ENCODE assay signal across 25 cellular contexts in genomic region chr16:70779361-70779760, GRCh38. TPM values are rescaled to one million over a fixed set of nuclear protein-coding genes. Genes with fewer than 3 reads are reported as not detected.
A peak's percentile ranks its signal among the peaks of the same experiment; 100 is the strongest.
DNase-seq lines count a peak whose midpoint lies in the region; ATAC-seq, FAIRE-seq and TF ChIP-seq lines count a peak whose summit lies in the region.
"Had no signal": no experiment of that assay in that cellular context is flagged by ENCODE, and none has a peak within 500 bp of the region (broad histone marks: within the 10 kb centered on the region; RNA-seq: fewer than 3 reads in every experiment).

No MANE protein-coding gene starts in this region.

- TF ChIP-seq CTCF in astrocyte (IDR thresholded peaks at IDR 0.05; ENCODE audit: insufficient read depth, low read depth, low read length) (no peak), hepatocyte (IDR thresholded peaks at IDR 0.05; ENCODE audit: poor library complexity) (no peak), sigmoid colon (IDR thresholded peaks at IDR 0.05) (no peak)

- H2AFZ ChIP-seq in astrocyte (ENCODE audit: low read depth, low read length) (no peak overlapping the region), hepatocyte (no peak overlapping the region)

- peaks cover 34% of the 10 kb centered on the region for H3K36me3 Mint-ChIP-seq in astrocyte (ENCODE audit: low read depth, unreplicated experiment)

- H3K27ac ChIP-seq in astrocyte (ENCODE audit: low read depth, low read length) (no peak overlapping the region), hepatocyte (peak overlapping the region; percentile 4), sigmoid colon (peak overlapping the region; percentile 49 to 69 (median 58))
- H3K27ac ChIP-seq: Peyer's patch, SJSA1 had no signal

- no peak overlapping the region for H3K4me3 Mint-ChIP-seq in astrocyte (ENCODE audit: unreplicated experiment)
- H3K4me3 Mint-ChIP-seq: activated CD4-positive, alpha-beta memory T cell treated with anti-CD3 and anti-CD28 coated beads, Interleukin-2, amount 10 ng/mL, durations not matched to agents 7 days and 5 days; activated naive CD8-positive, alpha-beta T cell treated with anti-CD3 and anti-CD28 coated beads, Interleukin-2, amount 10 ng/mL, durations not matched to agents 7 days and 5 days; CD4-positive, alpha-beta memory T cell; effector memory CD8-positive, alpha-beta T cell; memory B cell; naive thymus-derived CD4-positive, alpha-beta T cell; stimulated activated naive CD8-positive, alpha-beta T cell treated with anti-CD3 and anti-CD28 coated beads, Interleukin-15, Interleukin-2, amounts not matched to agents 100 ng/mL and 50 ng/mL, for 24 hours had no signal

- intact Hi-C loops in sigmoid colon (cut with DNase I) = loop anchor here (10.0 kb wide), 1 partner anchor 255 kb away; the partner anchor contains the start of genes COG4 and SF3B3

- peaks cover 16% of the 10 kb centered on the region for H3K4me1 Mint-ChIP-seq in astrocyte (ENCODE audit: low read depth, unreplicated experiment)
- H3K4me1 Mint-ChIP-seq: activated CD4-positive, alpha-beta memory T cell treated with anti-CD3 and anti-CD28 coated beads, Interleukin-2, amount 10 ng/mL, durations not matched to agents 7 days and 5 days; activated naive CD8-positive, alpha-beta T cell treated with anti-CD3 and anti-CD28 coated beads, Interleukin-2, amount 10 ng/mL, durations not matched to agents 7 days and 5 days; CD4-positive, alpha-beta memory T cell; memory B cell had no signal

- no peaks in the 10 kb centered on the region for H3K9me3 ChIP-seq in astrocyte (ENCODE audit: insufficient read depth, low read depth, low read length)
- no peaks in the 10 kb centered on the region for H3K9me3 ChIP-seq in hepatocyte (ENCODE audit: low read depth)
- no peaks in the 10 kb centered on the region for H3K9me3 ChIP-seq in sigmoid colon
- H3K9me3 ChIP-seq: Peyer's patch, SJSA1 had no signal

- ATAC-seq in GM21529 (IDR thresholded peaks at IDR 0.05; ENCODE audit: unreplicated experiment) = no peak
- no peak for ATAC-seq in GM21737 (IDR thresholded peaks at IDR 0.05; ENCODE audit: unreplicated experiment)
- ATAC-seq: activated CD4-positive, CD25-positive, alpha-beta regulatory T cell treated with anti-CD3 and anti-CD28 coated beads, Interleukin-2, amount 50 U/mL, for 24 hours; effector memory CD8-positive, alpha-beta T cell; naive thymus-derived CD4-positive, alpha-beta T cell had no signal

- DNase-seq in HCEC 1CT (peak; percentile 19), astrocyte (ENCODE audit: low read depth) (no peak), hepatocyte (ENCODE audit: low spot score) (no peak), sigmoid colon (no peak), NCI-H146 treated with DMSO at 0.1 percent for 48 hours (lab: John Stamatoyannopoulos, UW; ENCODE audit: unreplicated experiment) (no peak)
- DNase-seq: activated CD4-positive, alpha-beta memory T cell treated with anti-CD3 and anti-CD28 coated beads, Interleukin-2, amount 10 ng/mL, durations not matched to agents 7 days and 5 days; activated naive CD8-positive, alpha-beta T cell treated with anti-CD3 and anti-CD28 coated beads, Interleukin-2, amount 10 ng/mL, durations not matched to agents 7 days and 5 days; AML-193; CD4-positive, alpha-beta memory T cell; effector memory CD8-positive, alpha-beta T cell; glutamatergic neuron; naive thymus-derived CD4-positive, alpha-beta T cell; NCI-H1048; NCI-H187 treated with DMSO at 0.1 percent for 48 hours; NCI-H526 treated with DMSO at 0.1 percent for 48 hours; retina; stimulated activated CD4-positive, alpha-beta T cell treated with anti-CD3 and anti-CD28 coated beads, Interleukin-15, amount 100 ng/mL, for 24 hours had no signal

- H3K9ac ChIP-seq in astrocyte (ENCODE audit: low read length) = no peak overlapping the region

- no peak for TF ChIP-seq POLR2A in sigmoid colon (IDR thresholded peaks at IDR 0.05)

- no peaks in the 10 kb centered on the region for H3K9me2 ChIP-seq in hepatocyte (replicated peaks; ENCODE audit: insufficient read depth)

- no peaks in the 10 kb centered on the region for H3K9me3 Mint-ChIP-seq in astrocyte (ENCODE audit: unreplicated experiment)
- H3K9me3 Mint-ChIP-seq: activated CD4-positive, alpha-beta memory T cell treated with anti-CD3 and anti-CD28 coated beads, Interleukin-2, amount 10 ng/mL, durations not matched to agents 7 days and 5 days; activated naive CD8-positive, alpha-beta T cell treated with anti-CD3 and anti-CD28 coated beads, Interleukin-2, amount 10 ng/mL, durations not matched to agents 7 days and 5 days; effector memory CD8-positive, alpha-beta T cell; memory B cell; naive thymus-derived CD4-positive, alpha-beta T cell; stimulated activated naive CD8-positive, alpha-beta T cell treated with anti-CD3 and anti-CD28 coated beads, Interleukin-15, Interleukin-2, amounts not matched to agents 100 ng/mL and 50 ng/mL, for 24 hours had no signal

- H3K4me3 ChIP-seq in astrocyte (ENCODE audit: insufficient read depth, low read depth, low read length) = no peak overlapping the region
- no peak overlapping the region for H3K4me3 ChIP-seq in hepatocyte
- H3K4me3 ChIP-seq in sigmoid colon = no peak overlapping the region
- H3K4me3 ChIP-seq: Peyer's patch, SJSA1 had no signal

- no peaks in the 10 kb centered on the region for H3K4me1 ChIP-seq in astrocyte (ENCODE audit: insufficient read depth, low read length)
- no peaks in the 10 kb centered on the region for H3K4me1 ChIP-seq in hepatocyte (ENCODE audit: insufficient read depth)
- H3K4me1 ChIP-seq in sigmoid colon = peaks cover 0 to 24% (median 23%) of the 10 kb centered on the region in 4 donors
- H3K4me1 ChIP-seq: Peyer's patch had no signal

- peak overlapping the region; percentile 90 for H3K27ac Mint-ChIP-seq in astrocyte (ENCODE audit: unreplicated experiment)
- H3K27ac Mint-ChIP-seq: activated naive CD8-positive, alpha-beta T cell treated with anti-CD3 and anti-CD28 coated beads, Interleukin-2, amount 10 ng/mL, durations not matched to agents 7 days and 5 days; CD4-positive, alpha-beta memory T cell; effector memory CD8-positive, alpha-beta T cell; memory B cell; naive thymus-derived CD4-positive, alpha-beta T cell; stimulated activated naive CD8-positive, alpha-beta T cell treated with anti-CD3 and anti-CD28 coated beads, Interleukin-15, Interleukin-2, amounts not matched to agents 100 ng/mL and 50 ng/mL, for 24 hours had no signal

- H3K79me2 ChIP-seq in astrocyte (ENCODE audit: insufficient read depth, low read length) (no peaks in the 10 kb centered on the region), hepatocyte (no peaks in the 10 kb centered on the region)

- peaks cover 26% of the 10 kb centered on the region for H3K36me3 ChIP-seq in astrocyte (ENCODE audit: insufficient read depth, low read length)
- H3K36me3 ChIP-seq in hepatocyte (replicated peaks; ENCODE audit: insufficient read depth, low read depth) = no peaks in the 10 kb centered on the region
- peaks cover 17 to 52% (median 38%) of the 10 kb centered on the region in 4 donors for H3K36me3 ChIP-seq in sigmoid colon

- no peaks in the 10 kb centered on the region for H3K27me3 Mint-ChIP-seq in astrocyte (ENCODE audit: low read depth, unreplicated experiment)
- H3K27me3 Mint-ChIP-seq: activated CD4-positive, alpha-beta memory T cell treated with anti-CD3 and anti-CD28 coated beads, Interleukin-2, amount 10 ng/mL, durations not matched to agents 7 days and 5 days; activated naive CD8-positive, alpha-beta T cell treated with anti-CD3 and anti-CD28 coated beads, Interleukin-2, amount 10 ng/mL, durations not matched to agents 7 days and 5 days; CD4-positive, alpha-beta memory T cell; effector memory CD8-positive, alpha-beta T cell; memory B cell; naive thymus-derived CD4-positive, alpha-beta T cell; stimulated activated naive CD8-positive, alpha-beta T cell treated with anti-CD3 and anti-CD28 coated beads, Interleukin-15, Interleukin-2, amounts not matched to agents 100 ng/mL and 50 ng/mL, for 24 hours had no signal

- no peaks in the 10 kb centered on the region for H4K20me1 ChIP-seq in astrocyte (ENCODE audit: insufficient read depth, low read length)
- H4K20me1 ChIP-seq in hepatocyte (ENCODE audit: insufficient read depth, poor library complexity, severe bottlenecking) = no peaks in the 10 kb centered on the region

- 74% methylated on average over 1 of the region's 1 CpG for WGBS in hepatocyte (ENCODE audit: low lambda C conversion rate, missing lambda C conversion rate)
- WGBS in sigmoid colon, 2 donors = 87 to 88% methylated on average over 1 of the region's 1 CpG

- no peak for TF ChIP-seq EP300 in sigmoid colon (IDR thresholded peaks at IDR 0.05)

- H3K27me3 ChIP-seq in astrocyte (ENCODE audit: insufficient read depth, low read length) (no peaks in the 10 kb centered on the region), hepatocyte (no peaks in the 10 kb centered on the region), sigmoid colon (no peaks in the 10 kb centered on the region)
- H3K27me3 ChIP-seq: Peyer's patch, SJSA1 had no signal

- H3K4me2 ChIP-seq in astrocyte (ENCODE audit: low read length) (no peak overlapping the region), hepatocyte (peak overlapping the region; percentile 6)

- no peak for FAIRE-seq in astrocyte (lab: Jason Lieb, UNC)
- FAIRE-seq: colon had no signal

RNA-seq across cellular contexts. Expression of gene VAC14, which starts 21.6 kb away (rescaled TPM):
- total RNA-seq in astrocyte (27.8 and 29.2 TPM in 2 replicates), hepatocyte (34.5 and 35.8 TPM in 2 replicates), sigmoid colon (10 to 100 TPM; 18.4 to 36.0 (median 21.2) TPM)
- polyA plus RNA-seq in hepatocyte (49.4 and 51.4 TPM in 2 replicates), sigmoid colon (10 to 100 TPM; 16.8 to 36.2 (median 22.9) TPM)
